Comparison of ENCODE assay signal across 8 cellular contexts in genomic region chr13:40770609-40770933, GRCh38. TPM values are rescaled to one million over a fixed set of nuclear protein-coding genes. Genes with fewer than 3 reads are reported as not detected.
DNase-seq lines count a peak whose midpoint lies in the region; ATAC-seq, FAIRE-seq and TF ChIP-seq lines count a peak whose summit lies in the region.

No MANE protein-coding gene starts in this region.

- intact Hi-C loops in mucosa of descending colon (cut with DNase I, micrococcal nuclease): no loop called here

- H3K27ac ChIP-seq in 22Rv1: peak overlapping the region; percentile 76
- peak overlapping the region; percentile 33; the same call in 1 of the 2 replicates for H3K27ac ChIP-seq in HUES6 (ENCODE audit: low read depth, low read length)
- peak overlapping the region; percentile 80 for H3K27ac ChIP-seq in caudate nucleus (ENCODE audit: low read depth, low read length)

- no peaks in the 10 kb centered on the region for H3K9me3 ChIP-seq in HUES6 (ENCODE audit: control insufficient read depth, insufficient read depth, low read depth, low read length)
- H3K9me3 ChIP-seq in mucosa of descending colon: no peaks in the 10 kb centered on the region

- peak overlapping the region; percentile 93 for H3K4me3 ChIP-seq in HUES6 (ENCODE audit: low read depth, low read length)
- H3K4me3 ChIP-seq in mucosa of descending colon: peak overlapping the region; percentile 57

- no peak for TF ChIP-seq POLR2A in GM12891 (IDR thresholded peaks at IDR 0.05; ENCODE audit: low read depth, low read length)

- peak overlapping the region; percentile 91 for H3K9ac ChIP-seq in HUES6 (ENCODE audit: low read length)

- H3K36me3 ChIP-seq in HUES6 (ENCODE audit: control insufficient read depth, insufficient read depth, low read length): peaks cover 10% of the 10 kb centered on the region; the same call in 1 of the 2 replicates
- no peaks in the 10 kb centered on the region for H3K36me3 ChIP-seq in mucosa of descending colon (ENCODE audit: low read depth)

- H3K4me1 ChIP-seq in HUES6 (ENCODE audit: control insufficient read depth, insufficient read depth, low read length) (no peaks in the 10 kb centered on the region), mucosa of descending colon (ENCODE audit: low read depth) (peaks cover 11% of the 10 kb centered on the region)

- no peak for FAIRE-seq in GM12891 (lab: Jason Lieb, UNC)

- no peaks in the 10 kb centered on the region for H3K27me3 ChIP-seq in HUES6 (ENCODE audit: control insufficient read depth, insufficient read depth, low read length)

- ATAC-seq in mucosa of descending colon (peak; percentile 31), HG03139 (IDR thresholded peaks at IDR 0.05; ENCODE audit: unreplicated experiment) (no peak)

- TF ChIP-seq CTCF in 22Rv1 (IDR thresholded peaks at IDR 0.05) (no peak), mucosa of descending colon (IDR thresholded peaks at IDR 0.05) (no peak)

- DNase-seq in caudate nucleus (lab: John Stamatoyannopoulos, UW) (no peak), mucosa of descending colon (no peak), NCI-H1930 (lab: John Stamatoyannopoulos, UW) (no peak), NCI-H1092 (lab: John Stamatoyannopoulos, UW) (no peak), GM12891 (ENCODE audit: insufficient read length, low spot score) (no peak)

TF ChIP-seq in GM12891, 5 proteins besides CTCF, POLR2A, EP300 and RAD21:
- TF ChIP-seq TAF1 (IDR thresholded peaks at IDR 0.05; ENCODE audit: low read depth, low read length): no peak
- TF ChIP-seq PAX5 (IDR thresholded peaks at IDR 0.05; ENCODE audit: insufficient read depth, low read length, severe bottlenecking): no peak
- no peak for TF ChIP-seq POU2F2 (IDR thresholded peaks at IDR 0.05; ENCODE audit: low read depth, low read length)
- TF ChIP-seq SPI1 (IDR thresholded peaks at IDR 0.05; ENCODE audit: low read depth, low read length): no peak
- TF ChIP-seq POLR2AphosphoS5 (IDR thresholded peaks at IDR 0.05; ENCODE audit: low read depth, low read length): no peak

RNA-seq across cellular contexts. Expression of gene MRPS31, which starts 0.4 kb away (rescaled TPM):
- total RNA-seq in mucosa of descending colon: 10 to 100 TPM; 20.3 to 21.2 (median 20.9) TPM
- 27.3 TPM for polyA plus RNA-seq in GM12891 (2012; ENCODE audit: low read depth, missing spikeins)

RNA-seq across cellular contexts. Expression of gene SLC25A15, which starts 18.8 kb away (rescaled TPM):
- 1 to 10 TPM; 4.9 to 8.8 (median 8.8) TPM for total RNA-seq in mucosa of descending colon
- 7.5 TPM for polyA plus RNA-seq in GM12891 (2012; ENCODE audit: low read depth, missing spikeins)
